8 cellular contexts compared by ENCODE assay signal in genomic region chr6:85450578-85450884, GRCh38. TPM values are rescaled to one million over a fixed set of nuclear protein-coding genes. Genes with fewer than 3 reads are reported as not detected.
DNase-seq lines count a peak whose midpoint lies in the region; ATAC-seq and TF ChIP-seq lines count a peak whose summit lies in the region.

No MANE protein-coding gene starts in this region.

- H3K4me1 ChIP-seq in Panc1 (ENCODE audit: control insufficient read depth, insufficient read depth, low read length) (peaks cover 43% of the 10 kb centered on the region), rectal smooth muscle tissue (ENCODE audit: control insufficient read depth, insufficient read depth, low read length) (peaks cover 2% of the 10 kb centered on the region)

- no peak for DNase-seq in AG04449 (ENCODE audit: low read depth, low spot score)
- peak; percentile 40 for DNase-seq in GM20000 (ENCODE audit: low spot score)
- no peak for DNase-seq in Panc1 (ENCODE audit: low read depth, low spot score)
- DNase-seq in fibroblast of mammary gland (ENCODE audit: low read depth), result no peak
- DNase-seq in GM03348 (ENCODE audit: low spot score), result no peak
- DNase-seq in NCI-H345 (lab: John Stamatoyannopoulos, UW), result no peak

- intact Hi-C loops in Panc1 (cut with micrococcal nuclease; ENCODE audit: unreplicated experiment), result no loop called here

- in situ Hi-C loops in Panc1 (cut with HindIII; ENCODE audit: low pct_unique_long_range_greater_than_20kb, low sequenced_read_pairs), result no loop called here

- CTCF ChIA-PET in AG04449 (lab: Yijun Ruan, JAX) (interaction anchor here (1.1 to 7.2 kb wide), 10 partner anchors 9 to 99 kb away, joined by 3 to 75 read pairs (median 8); no protein-coding TSS in a partner anchor), Panc1 (lab: Charles Lee) (no interaction called here)

- peak overlapping the region; percentile 78 for H3K4me3 ChIP-seq in AG04449 (ENCODE audit: low read depth, low read length)
- peak overlapping the region; percentile 87 to 96 for H3K4me3 ChIP-seq in Panc1 (ENCODE audit: low read depth in 2 of 2, low read length in 2 of 2)
- peak overlapping the region; percentile 94 for H3K4me3 ChIP-seq in fibroblast of mammary gland (ENCODE audit: control insufficient read depth, low read depth, low read length)
- peak overlapping the region; percentile 92 for H3K4me3 ChIP-seq in rectal smooth muscle tissue (ENCODE audit: low read length)

- no TSS peak for BruUV-seq in Panc1 (replicated peaks; lab: Mats Ljungman, UMichigan)

- POLR2A ChIA-PET in AG04449 (lab: Yijun Ruan, JAX) (interaction anchor here (1.6 to 4.8 kb wide), 8 partner anchors 8 to 228 kb away, joined by 5 to 86 read pairs (median 18); no protein-coding TSS in a partner anchor), Panc1 (lab: Charles Lee) (interaction anchor here (2.1 kb wide), 1 partner anchor 13 kb away, joined by 9 read pairs; no protein-coding TSS in a partner anchor)

- no peaks in the 10 kb centered on the region for H3K9me3 ChIP-seq in Panc1 (ENCODE audit: control insufficient read depth, insufficient read depth, low read depth, low read length)

- TF ChIP-seq CTCF in AG04449 (IDR thresholded peaks at IDR 0.05; ENCODE audit: insufficient read depth, low read length, missing control alignments) (peak; percentile 9), GM20000 (IDR thresholded peaks at IDR 0.05; ENCODE audit: extremely low read depth, missing control alignments) (no peak), Panc1 (IDR thresholded peaks at IDR 0.05) (peak; percentile 39), fibroblast of mammary gland (conservative IDR thresholded peaks at IDR 0.05; ENCODE audit: control insufficient read depth, insufficient read depth, low read depth, low read length) (peak; percentile 2)

- no peak; the same call in 1 of the 2 replicates for ATAC-seq in Panc1
- ATAC-seq in GM18867 (IDR thresholded peaks at IDR 0.05; ENCODE audit: unreplicated experiment), result no peak

- peak overlapping the region; percentile 93 for H3K27ac ChIP-seq in Panc1 (ENCODE audit: low read length)
- peak overlapping the region; percentile 90 for H3K27ac ChIP-seq in rectal smooth muscle tissue (ENCODE audit: low read depth, low read length)

- H3K27me3 ChIP-seq in Panc1 (ENCODE audit: control insufficient read depth, insufficient read depth, low read length) (no peaks in the 10 kb centered on the region), rectal smooth muscle tissue (ENCODE audit: control insufficient read depth, insufficient read depth, low read length) (no peaks in the 10 kb centered on the region)

- H3K36me3 ChIP-seq in Panc1 (ENCODE audit: control insufficient read depth, insufficient read depth, low read length) (no peaks in the 10 kb centered on the region; the same call in none of the 2 replicates), rectal smooth muscle tissue (ENCODE audit: control insufficient read depth, insufficient read depth, low read length) (no peaks in the 10 kb centered on the region)

- peak overlapping the region; percentile 85 for H3K9ac ChIP-seq in rectal smooth muscle tissue (ENCODE audit: low read length)

RNA-seq across cellular contexts. Expression of gene NT5E, which starts 0.6 kb away (rescaled TPM):
- total RNA-seq in Panc1 (2021; ENCODE audit: unreplicated experiment), result 58.4 TPM
- 52.4 TPM for polyA plus RNA-seq in Panc1 (2012; ENCODE audit: insufficient read length)
